ENCODE assay signal across 16 cellular contexts in genomic region chr3:4531478-4532025, GRCh38. TPM values are rescaled to one million over a fixed set of nuclear protein-coding genes. Genes with fewer than 3 reads are reported as not detected.
DNase-seq lines count a peak whose midpoint lies in the region; ATAC-seq, FAIRE-seq and TF ChIP-seq lines count a peak whose summit lies in the region.
"Had no signal": no experiment of that assay in that cellular context is flagged by ENCODE, and none has a peak within 500 bp of the region (broad histone marks: within the 10 kb centered on the region; RNA-seq: fewer than 3 reads in every experiment).

No MANE protein-coding gene starts in this region.

- POLR2A ChIA-PET in IMR-90 (lab: Charles Lee; ENCODE audit: unreplicated experiment): no interaction called here

- H4K91ac ChIP-seq in IMR-90 (ENCODE audit: insufficient read depth, low read depth, low read length): no peak overlapping the region

- DNase-seq in IMR-90: peak; percentile 1
- no peak for DNase-seq in RWPE2 (ENCODE audit: low spot score)
- peak; percentile 5 for DNase-seq in fibroblast of mammary gland (ENCODE audit: low read depth)
- no peak for DNase-seq in pancreas
- DNase-seq: activated CD4-positive, alpha-beta T cell treated with anti-CD3 and anti-CD28 coated beads, Interleukin-2, amount 50 U/mL, for 48 hours; CD4-positive, alpha-beta memory T cell; effector CD8-positive, alpha-beta T cell; kidney; NCI-H1048; NCI-H2227 treated with DMSO at 0.1 percent for 48 hours had no signal

- H2BK5ac ChIP-seq in IMR-90 (ENCODE audit: low read depth, low read length, poor library complexity, severe bottlenecking): no peak overlapping the region

- ATAC-seq in IMR-90 (ENCODE audit: low read depth): no peak
- ATAC-seq in RWPE2 (ENCODE audit: low read depth): peak; percentile 63; the same call in 2 of the 3 replicates
- ATAC-seq in pancreas: peak; percentile 43 to 83 (median 76)
- ATAC-seq in GM18519 (IDR thresholded peaks at IDR 0.05; ENCODE audit: low FRiP score, unreplicated experiment): no peak
- ATAC-seq in HG02970 (IDR thresholded peaks at IDR 0.05; ENCODE audit: low FRiP score, unreplicated experiment): no peak
- no peak for ATAC-seq in HG03442 (IDR thresholded peaks at IDR 0.05; ENCODE audit: unreplicated experiment)
- ATAC-seq in GM18517 (IDR thresholded peaks at IDR 0.05; ENCODE audit: unreplicated experiment): no peak

- no peak overlapping the region for H4K8ac ChIP-seq in IMR-90 (ENCODE audit: low read depth in 2 of 2, low read length in 2 of 2)

- no TSS peak for BruUV-seq in IMR-90 (replicated peaks; lab: Mats Ljungman, UMichigan)

- no peak overlapping the region for H3K4me2 ChIP-seq in IMR-90 (ENCODE audit: low read depth, low read length)
- H3K4me2 ChIP-seq: neural progenitor cell had no signal

- no peak overlapping the region for H3K9ac ChIP-seq in IMR-90 (ENCODE audit: low read depth, low read length)
- H3K9ac ChIP-seq: neural progenitor cell had no signal

- H3K27me3 ChIP-seq in IMR-90 (ENCODE audit: control insufficient read depth, insufficient read depth, low read length): no peaks in the 10 kb centered on the region; the same call in 1 of the 2 replicates
- H3K27me3 ChIP-seq in RWPE2 (ENCODE audit: insufficient read depth, poor library complexity, severe bottlenecking): no peaks in the 10 kb centered on the region
- H3K27me3 ChIP-seq in pancreas: no peaks in the 10 kb centered on the region
- H3K27me3 ChIP-seq: neural progenitor cell had no signal

- H3K27ac ChIP-seq in IMR-90 (ENCODE audit: insufficient read depth, low read length): no peak overlapping the region
- H3K27ac ChIP-seq in RWPE2 (ENCODE audit: poor library complexity, severe bottlenecking): no peak overlapping the region
- no peak overlapping the region for H3K27ac ChIP-seq in pancreas
- H3K27ac ChIP-seq: neural progenitor cell had no signal

- no peak overlapping the region for H3K4ac ChIP-seq in IMR-90 (ENCODE audit: low read depth, low read length)

- no peak overlapping the region for H3K4me3 ChIP-seq in IMR-90 (ENCODE audit: insufficient read depth, low read depth, low read length)
- H3K4me3 ChIP-seq in RWPE2 (ENCODE audit: severe bottlenecking): no peak overlapping the region
- H3K4me3 ChIP-seq in fibroblast of mammary gland (ENCODE audit: control insufficient read depth, low read depth, low read length): no peak overlapping the region
- no peak overlapping the region for H3K4me3 ChIP-seq in pancreas
- H3K4me3 ChIP-seq: neural progenitor cell had no signal

- no peak overlapping the region for H2AK5ac ChIP-seq in IMR-90 (ENCODE audit: low read depth, low read length)

- H2BK120ac ChIP-seq in IMR-90 (ENCODE audit: low read depth, low read length): no peak overlapping the region

- H3K56ac ChIP-seq in IMR-90 (ENCODE audit: extremely low read depth, insufficient read depth, low read length): no peak overlapping the region

- no peak overlapping the region for H2BK20ac ChIP-seq in IMR-90 (ENCODE audit: low read depth, low read length)

- no peak for TF ChIP-seq RAD21 in IMR-90 (IDR thresholded peaks at IDR 0.05; ENCODE audit: low read length)

- dilution Hi-C loops in IMR-90 (cut with HindIII; ENCODE audit: low sequenced_read_pairs, unreplicated experiment): no loop called here

- no peak for FAIRE-seq in pancreas (lab: Jason Lieb, UNC)
- FAIRE-seq: H1, kidney had no signal

- TF ChIP-seq CTCF in IMR-90 (conservative IDR thresholded peaks at IDR 0.05; ENCODE audit: low read depth, low read length) (no peak), RWPE2 (IDR thresholded peaks at IDR 0.05; ENCODE audit: poor library complexity, severe bottlenecking) (no peak), fibroblast of mammary gland (conservative IDR thresholded peaks at IDR 0.05; ENCODE audit: control insufficient read depth, insufficient read depth, low read depth, low read length) (no peak), pancreas (IDR thresholded peaks at IDR 0.05) (no peak)

- H3K23ac ChIP-seq in IMR-90 (ENCODE audit: low read depth, low read length): no peak overlapping the region

- no peak overlapping the region for H2AK9ac ChIP-seq in IMR-90 (replicated peaks; ENCODE audit: low read depth, low read length, poor library complexity)

- H3K14ac ChIP-seq in IMR-90 (replicated peaks; ENCODE audit: low read depth, low read length): no peak overlapping the region

- H3K36me3 ChIP-seq in IMR-90 (ENCODE audit: control insufficient read depth, insufficient read depth, low read length) (no peaks in the 10 kb centered on the region), RWPE2 (ENCODE audit: low read depth) (no peaks in the 10 kb centered on the region), pancreas (no peaks in the 10 kb centered on the region)
- H3K36me3 ChIP-seq: neural progenitor cell had no signal

- no peaks in the 10 kb centered on the region for H4K20me1 ChIP-seq in IMR-90 (ENCODE audit: insufficient read depth, low read length)

- CTCF ChIA-PET in IMR-90 (lab: Yijun Ruan, JAX): no interaction called here

- intact Hi-C loops in IMR-90 (cut with micrococcal nuclease): no loop called here
- intact Hi-C loops in pancreas (cut with DNase I): no loop called here

- TF ChIP-seq POLR2A in IMR-90 (IDR thresholded peaks at IDR 0.05; ENCODE audit: low read depth, low read length): no peak

- H3K9me3 ChIP-seq in IMR-90 (ENCODE audit: control insufficient read depth, insufficient read depth, low read length) (no peaks in the 10 kb centered on the region), RWPE2 (ENCODE audit: severe bottlenecking) (no peaks in the 10 kb centered on the region), pancreas (no peaks in the 10 kb centered on the region)

- in situ Hi-C loops in IMR-90 (cut with MboI; ENCODE audit: low sequenced_read_pairs): no loop called here

- no peak overlapping the region for H2AFZ ChIP-seq in IMR-90 (replicated peaks; ENCODE audit: low read length, poor library complexity)
- H2AFZ ChIP-seq: neural progenitor cell had no signal

- H4K5ac ChIP-seq in IMR-90 (ENCODE audit: low read depth, low read length): no peak overlapping the region

- H3K9me1 ChIP-seq in IMR-90 (ENCODE audit: insufficient read depth, low read length): no peaks in the 10 kb centered on the region

- H3K18ac ChIP-seq in IMR-90 (ENCODE audit: low read depth, low read length): no peak overlapping the region

- H2BK15ac ChIP-seq in IMR-90 (ENCODE audit: low read depth, low read length): no peak overlapping the region

- H3K4me1 ChIP-seq in IMR-90 (ENCODE audit: control insufficient read depth, insufficient read depth, low read length) (no peaks in the 10 kb centered on the region; the same call in 1 of the 2 replicates), RWPE2 (ENCODE audit: insufficient read depth, poor library complexity, severe bottlenecking) (no peaks in the 10 kb centered on the region), pancreas (peaks cover 0 to 18% (median 0%) of the 10 kb centered on the region in 3 donors)

- no peaks in the 10 kb centered on the region for H3K79me1 ChIP-seq in IMR-90 (ENCODE audit: low read depth in 1 of 2, low read length in 2 of 2)

TF ChIP-seq in IMR-90, 13 proteins besides CTCF, POLR2A, EP300 and RAD21:
- no peak for TF ChIP-seq MXI1 (IDR thresholded peaks at IDR 0.05; ENCODE audit: borderline replicate concordance, low read depth, low read length)
- no peak for TF ChIP-seq USF2 (IDR thresholded peaks at IDR 0.05; ENCODE audit: low read depth, low read length)
- TF ChIP-seq MAFK (IDR thresholded peaks at IDR 0.05; ENCODE audit: low read depth, low read length): no peak
- TF ChIP-seq NFE2L2 (IDR thresholded peaks at IDR 0.05; ENCODE audit: low read depth, low read length): no peak
- no peak for TF ChIP-seq RCOR1 (IDR thresholded peaks at IDR 0.05; ENCODE audit: insufficient replicate concordance, low read length)
- TF ChIP-seq MAZ (IDR thresholded peaks at IDR 0.05; ENCODE audit: borderline replicate concordance, low read depth, low read length): no peak
- no peak for TF ChIP-seq CHD1 (IDR thresholded peaks at IDR 0.05; ENCODE audit: low read depth, low read length)
- TF ChIP-seq FOS (IDR thresholded peaks at IDR 0.05; ENCODE audit: low read depth, low read length): no peak
- no peak for TF ChIP-seq RFX5 (IDR thresholded peaks at IDR 0.05; ENCODE audit: low read depth, low read length)
- no peak for TF ChIP-seq SMC3 (IDR thresholded peaks at IDR 0.05; ENCODE audit: low read depth, low read length)
- TF ChIP-seq BHLHE40 (IDR thresholded peaks at IDR 0.05; ENCODE audit: low read depth, low read length): no peak
- no peak for TF ChIP-seq ELK1 (IDR thresholded peaks at IDR 0.05; ENCODE audit: borderline replicate concordance, low read depth, low read length)
- TF ChIP-seq CEBPB (IDR thresholded peaks at IDR 0.05; ENCODE audit: low read depth, low read length): no peak

RNA-seq across cellular contexts. Expression of gene ITPR1, which starts 38.4 kb away (rescaled TPM):
- total RNA-seq in IMR-90 (2012; rRNA removed): 5.7 and 5.8 TPM in 2 replicates
- polyA plus RNA-seq in IMR-90 (2012; rRNA removed): 1.4 and 1.8 TPM in 2 replicates
- polyA plus RNA-seq in IMR-90 (2012; cell fraction: cytosol; rRNA removed): 0.41 and 0.57 TPM in 2 replicates
- polyA plus RNA-seq in IMR-90 (2012; cell fraction: nucleus; rRNA removed; ENCODE audit: low replicate concordance): 0.65 and 2.1 TPM in 2 replicates
- total RNA-seq in pancreas: 10 to 100 TPM in 4 of 6 donors, 1 to 10 TPM in 2; 8.0 to 19.1 (median 11.1) TPM
- polyA plus RNA-seq in pancreas: 1 to 10 TPM; 4.5 to 9.3 TPM

Comparison
In these comparisons a context has a peak if more than half of its experiments do, and no peak if none do; other contexts are left out.
1. ATAC-seq: peak in RWPE2 (single experiment) and pancreas (4 of 4); none in IMR-90 (single experiment), GM18519 (single experiment), HG02970 (single experiment), HG03442 (single experiment) and GM18517 (single experiment).
2. DNase-seq: peak in IMR-90 (single experiment) and fibroblast of mammary gland (single experiment); none in RWPE2 (single experiment) and pancreas (0 of 6).